8 cellular contexts compared by ENCODE assay signal in the genomic region with DNA sequence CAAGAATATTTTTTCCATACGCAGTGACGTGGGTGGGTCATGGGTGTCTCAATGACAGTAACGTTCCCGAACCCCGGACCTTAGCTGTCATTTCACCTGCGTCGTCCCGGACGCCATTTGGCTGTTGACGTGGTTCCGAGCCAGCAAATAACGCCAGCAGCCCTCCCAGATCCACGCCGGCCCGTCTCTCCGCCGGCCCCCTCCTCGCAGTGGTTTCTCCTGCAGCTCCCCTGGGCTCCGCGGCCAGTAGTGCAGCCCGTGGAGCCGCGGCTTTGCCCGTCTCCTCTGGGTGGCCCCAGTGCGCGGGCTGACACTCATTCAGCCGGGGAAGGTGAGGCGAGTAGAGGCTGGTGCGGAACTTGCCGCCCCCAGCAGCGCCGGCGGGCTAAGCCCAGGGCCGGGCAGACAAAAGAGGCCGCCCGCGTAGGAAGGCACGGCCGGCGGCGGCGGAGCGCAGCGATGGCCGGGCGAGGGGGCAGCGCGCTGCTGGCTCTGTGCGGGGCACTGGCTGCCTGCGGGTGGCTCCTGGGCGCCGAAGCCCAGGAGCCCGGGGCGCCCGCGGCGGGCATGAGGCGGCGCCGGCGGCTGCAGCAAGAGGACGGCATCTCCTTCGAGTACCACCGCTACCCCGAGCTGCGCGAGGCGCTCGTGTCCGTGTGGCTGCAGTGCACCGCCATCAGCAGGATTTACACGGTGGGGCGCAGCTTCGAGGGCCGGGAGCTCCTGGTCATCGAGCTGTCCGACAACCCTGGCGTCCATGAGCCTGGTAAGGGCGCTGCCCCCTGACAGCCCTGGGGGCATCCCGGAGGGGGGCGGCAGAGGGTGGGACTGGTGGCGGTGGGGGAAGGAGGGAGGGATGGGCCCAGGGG.
DNase-seq lines count a peak whose midpoint lies in the region; ATAC-seq lines count a peak whose summit lies in the region.

Gene CPE, plus strand, starts transcription at position 246 of the 869 bp plus-strand sequence. Its CDS starts 214 bp downstream, at position 460.

- no peaks in the 10 kb centered on the region for H3K36me3 Mint-ChIP-seq in dendritic cell treated with granulocyte-macrophage colony-stimulating factor and Interleukin-4, amounts not matched to agents 40 ng/mL and 50 ng/mL, for 4 days (ENCODE audit: low read depth)

- peaks cover 6% of the 10 kb centered on the region for H3K4me1 Mint-ChIP-seq in dendritic cell treated with granulocyte-macrophage colony-stimulating factor and Interleukin-4, amounts not matched to agents 40 ng/mL and 50 ng/mL, for 4 days (ENCODE audit: low read depth)

- intact Hi-C loops in dendritic cell treated with granulocyte-macrophage colony-stimulating factor and Interleukin-4, amounts not matched to agents 40 ng/mL and 50 ng/mL, for 4 days (cut with micrococcal nuclease): no loop called here

- peak within 1 kb of the TSS; percentile 75 for H3K4me3 Mint-ChIP-seq in dendritic cell treated with granulocyte-macrophage colony-stimulating factor and Interleukin-4, amounts not matched to agents 40 ng/mL and 50 ng/mL, for 4 days

- peak within 1 kb of the TSS; percentile 45 for H3K27ac Mint-ChIP-seq in dendritic cell treated with granulocyte-macrophage colony-stimulating factor and Interleukin-4, amounts not matched to agents 40 ng/mL and 50 ng/mL, for 4 days

- peak; percentile 64 for ATAC-seq in HG03066 (IDR thresholded peaks at IDR 0.05; ENCODE audit: low read depth, unreplicated experiment)

- peaks cover 45% of the 10 kb centered on the region for H3K27me3 Mint-ChIP-seq in dendritic cell treated with granulocyte-macrophage colony-stimulating factor and Interleukin-4, amounts not matched to agents 40 ng/mL and 50 ng/mL, for 4 days

- H3K9me3 Mint-ChIP-seq in dendritic cell treated with granulocyte-macrophage colony-stimulating factor and Interleukin-4, amounts not matched to agents 40 ng/mL and 50 ng/mL, for 4 days: peaks cover 8% of the 10 kb centered on the region

- peak; percentile 39 to 55 for DNase-seq in NCI-H187 (lab: John Stamatoyannopoulos, UW)
- no peak for DNase-seq in NCI-H187 treated with DMSO at 0.1 percent for 48 hours (lab: John Stamatoyannopoulos, UW)
- DNase-seq in NCI-H2196 treated with DMSO at 0.1 percent for 48 hours (lab: John Stamatoyannopoulos, UW; ENCODE audit: unreplicated experiment): peak; percentile 29
- peak; percentile 64 to 70 for DNase-seq in activated CD4-positive, alpha-beta T cell treated with anti-CD3 and anti-CD28 coated beads, Interleukin-2, amount 50 U/mL, for 48 hours
- DNase-seq in left kidney (ENCODE audit: low read depth, low spot score): peak; percentile 95
- peak; percentile 73 for DNase-seq in stimulated activated CD4-positive, alpha-beta T cell treated with anti-CD3 and anti-CD28 coated beads, Interleukin-1b, Interleukin-23, amount 100 ng/mL, for 48 hours
